ENCODE assay signal across 1 cellular context in the genomic region with DNA sequence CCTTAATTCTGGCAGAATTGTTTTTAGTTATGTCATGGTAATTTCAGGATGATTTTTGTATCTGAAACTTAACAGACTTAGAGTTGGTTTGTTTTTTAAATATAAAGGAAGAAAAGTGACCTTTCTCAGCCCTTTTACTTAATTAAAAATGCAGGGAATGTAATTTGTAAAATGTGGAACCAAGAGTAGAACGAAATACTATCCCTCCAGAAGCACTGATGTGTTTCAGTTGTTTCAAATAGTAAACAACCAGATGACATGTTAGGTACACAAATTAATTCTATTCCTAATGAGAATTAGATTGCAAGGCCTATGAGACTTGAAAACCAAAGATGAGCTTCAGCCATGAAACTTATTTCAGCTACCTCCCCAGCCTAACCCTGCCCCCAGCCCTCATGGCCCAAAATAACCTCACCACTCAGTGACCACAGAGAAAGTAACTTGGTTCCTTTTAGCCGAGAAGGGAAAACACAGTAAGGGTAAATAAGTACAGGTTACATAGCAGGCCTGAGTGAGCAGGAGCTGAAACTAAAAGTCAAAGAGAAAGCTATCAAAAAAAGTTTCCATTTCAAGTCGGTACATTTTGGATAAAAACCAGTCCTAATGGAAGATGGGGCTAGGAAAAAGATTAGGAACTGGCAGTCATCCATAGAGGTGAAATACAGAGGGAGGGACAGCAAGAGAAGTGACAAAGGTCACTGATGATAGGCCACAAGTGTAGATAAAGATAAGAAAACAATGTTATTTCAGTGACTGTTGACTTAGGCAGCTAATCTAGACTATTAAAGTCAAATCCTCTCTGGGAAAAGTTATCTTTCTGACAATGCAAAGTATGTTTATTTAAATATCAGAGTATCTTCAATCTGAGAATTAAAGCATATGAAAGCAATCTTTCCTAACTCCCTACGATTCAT.
TF ChIP-seq lines count a peak whose summit lies in the region.

No MANE protein-coding gene starts in this region.

TF ChIP-seq in endothelial cell of umbilical vein, 7 proteins besides CTCF, POLR2A, EP300 and RAD21:
- no peak for TF ChIP-seq MYC (IDR thresholded peaks at IDR 0.05; ENCODE audit: low read depth, low read length)
- no peak for TF ChIP-seq EZH2 (IDR thresholded peaks at IDR 0.05; ENCODE audit: borderline replicate concordance, low read depth, low read length, severe bottlenecking)
- TF ChIP-seq GATA2 (IDR thresholded peaks at IDR 0.05; ENCODE audit: insufficient read depth, insufficient read length, low read depth, low read length), result no peak
- no peak for TF ChIP-seq POLR2AphosphoS5 (IDR thresholded peaks at IDR 0.05; ENCODE audit: insufficient read depth, low read depth, low read length)
- TF ChIP-seq FOS (IDR thresholded peaks at IDR 0.05; ENCODE audit: borderline replicate concordance, insufficient read depth, low read length), result no peak
- no peak for TF ChIP-seq MAX (IDR thresholded peaks at IDR 0.05; ENCODE audit: insufficient read depth, insufficient read length)
- no peak for TF ChIP-seq JUN (IDR thresholded peaks at IDR 0.05; ENCODE audit: borderline replicate concordance, insufficient read depth, insufficient read length, low read depth)
